ENCODE assay signal across 2 cellular contexts in genomic region chr2:35199298-35199697, GRCh38.
TF ChIP-seq lines count a peak whose summit lies in the region.

No MANE protein-coding gene starts in this region.

TF ChIP-seq in GM23338, 12 proteins besides CTCF, POLR2A, EP300 and RAD21 (continued from another document):
- TF ChIP-seq NANOG (IDR thresholded peaks at IDR 0.05; ENCODE audit: borderline replicate concordance), result no peak
- no peak for TF ChIP-seq ZNF462 (CRISPR knock-in tag; IDR thresholded peaks at IDR 0.05)
- no peak for TF ChIP-seq POLR2AphosphoS5 (IDR thresholded peaks at IDR 0.05; ENCODE audit: low read depth)
- no peak for TF ChIP-seq ZNF114 (CRISPR knock-in tag; IDR thresholded peaks at IDR 0.05)
- TF ChIP-seq STAT1 (IDR thresholded peaks at IDR 0.05; ENCODE audit: unreplicated experiment), result no peak
- TF ChIP-seq JUNB (IDR thresholded peaks at IDR 0.05; ENCODE audit: unreplicated experiment), result no peak
- TF ChIP-seq, protein P1, sequence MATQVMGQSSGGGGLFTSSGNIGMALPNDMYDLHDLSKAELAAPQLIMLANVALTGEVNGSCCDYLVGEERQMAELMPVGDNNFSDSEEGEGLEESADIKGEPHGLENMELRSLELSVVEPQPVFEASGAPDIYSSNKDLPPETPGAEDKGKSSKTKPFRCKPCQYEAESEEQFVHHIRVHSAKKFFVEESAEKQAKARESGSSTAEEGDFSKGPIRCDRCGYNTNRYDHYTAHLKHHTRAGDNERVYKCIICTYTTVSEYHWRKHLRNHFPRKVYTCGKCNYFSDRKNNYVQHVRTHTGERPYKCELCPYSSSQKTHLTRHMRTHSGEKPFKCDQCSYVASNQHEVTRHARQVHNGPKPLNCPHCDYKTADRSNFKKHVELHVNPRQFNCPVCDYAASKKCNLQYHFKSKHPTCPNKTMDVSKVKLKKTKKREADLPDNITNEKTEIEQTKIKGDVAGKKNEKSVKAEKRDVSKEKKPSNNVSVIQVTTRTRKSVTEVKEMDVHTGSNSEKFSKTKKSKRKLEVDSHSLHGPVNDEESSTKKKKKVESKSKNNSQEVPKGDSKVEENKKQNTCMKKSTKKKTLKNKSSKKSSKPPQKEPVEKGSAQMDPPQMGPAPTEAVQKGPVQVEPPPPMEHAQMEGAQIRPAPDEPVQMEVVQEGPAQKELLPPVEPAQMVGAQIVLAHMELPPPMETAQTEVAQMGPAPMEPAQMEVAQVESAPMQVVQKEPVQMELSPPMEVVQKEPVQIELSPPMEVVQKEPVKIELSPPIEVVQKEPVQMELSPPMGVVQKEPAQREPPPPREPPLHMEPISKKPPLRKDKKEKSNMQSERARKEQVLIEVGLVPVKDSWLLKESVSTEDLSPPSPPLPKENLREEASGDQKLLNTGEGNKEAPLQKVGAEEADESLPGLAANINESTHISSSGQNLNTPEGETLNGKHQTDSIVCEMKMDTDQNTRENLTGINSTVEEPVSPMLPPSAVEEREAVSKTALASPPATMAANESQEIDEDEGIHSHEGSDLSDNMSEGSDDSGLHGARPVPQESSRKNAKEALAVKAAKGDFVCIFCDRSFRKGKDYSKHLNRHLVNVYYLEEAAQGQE (IDR thresholded peaks at IDR 0.05; ENCODE audit: unreplicated experiment), result no peak
- no peak for TF ChIP-seq CREB1 (CRISPR knock-in tag; IDR thresholded peaks at IDR 0.05; ENCODE audit: low read depth)
- TF ChIP-seq EZH2 (IDR thresholded peaks at IDR 0.05; ENCODE audit: low read depth, unreplicated experiment), result no peak
TF ChIP-seq in GM23338: peak in this region for 0.

TF ChIP-seq in HepG2, 621 proteins besides CTCF, POLR2A, EP300 and RAD21 (continued from another document):
- TF ChIP-seq SMAD1 (CRISPR knock-in tag; IDR thresholded peaks at IDR 0.05; ENCODE audit: borderline replicate concordance, low read depth) (no peak), KIAA2018 (CRISPR knock-in tag; IDR thresholded peaks at IDR 0.05; ENCODE audit: borderline replicate concordance) (no peak), ATF7 (IDR thresholded peaks at IDR 0.05) (no peak), ATF7 (CRISPR knock-in tag; IDR thresholded peaks at IDR 0.05) (no peak)
